18 cellular contexts compared by ENCODE assay signal in the genomic region with DNA sequence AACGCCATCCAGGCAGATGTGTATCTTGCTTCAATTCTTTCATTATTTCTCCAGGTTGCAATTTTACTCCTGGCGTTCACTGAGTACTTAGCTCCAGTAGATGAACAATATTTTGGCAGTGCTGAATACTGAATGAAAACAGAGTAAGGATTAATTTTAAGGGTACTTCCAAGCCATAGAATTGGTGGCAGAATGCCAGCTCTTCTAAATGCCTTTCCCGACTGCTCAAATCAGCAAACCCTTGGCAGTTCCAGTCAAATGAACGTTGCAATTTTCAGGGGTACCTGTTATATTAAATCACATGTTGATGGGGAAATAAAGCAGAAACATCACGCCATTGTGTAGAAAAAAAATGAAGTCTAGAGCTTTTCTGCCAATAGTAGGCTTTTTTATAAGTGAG.
A peak's percentile ranks its signal among the peaks of the same experiment; 100 is the strongest.
DNase-seq lines count a peak whose midpoint lies in the region; ATAC-seq and TF ChIP-seq lines count a peak whose summit lies in the region.
"Had no signal": no experiment of that assay in that cellular context is flagged by ENCODE, and none has a peak within 500 bp of the region (broad histone marks: within the 10 kb centered on the region; RNA-seq: fewer than 3 reads in every experiment).

No MANE protein-coding gene starts in this region.

- CTCF ChIA-PET in WTC11 (lab: Charles Lee), result interaction anchor here (0.6 kb wide), 1 partner anchor 673 kb away, joined by 5 read pairs; no protein-coding TSS in a partner anchor

- POLR2A ChIA-PET in WTC11 (lab: Charles Lee), result no interaction called here

- H3K27ac Mint-ChIP-seq in stimulated activated memory B cell treated with anti-CD40 and anti-IgM and Interleukin-4, amounts not matched to agents 10 μg/mL and 1 μg/mL and 100 μg/mL, for 72 hours, result no peak overlapping the region
- no peak overlapping the region for H3K27ac Mint-ChIP-seq in WTC11
- H3K27ac Mint-ChIP-seq: CD4-positive, alpha-beta memory T cell had no signal

- no peaks in the 10 kb centered on the region for H3K9me3 ChIP-seq in thoracic aorta
- H3K9me3 ChIP-seq: BE2C had no signal

- no peaks in the 10 kb centered on the region for H3K36me3 ChIP-seq in thoracic aorta
- H3K36me3 ChIP-seq: BE2C had no signal

- no peak for ATAC-seq in thoracic aorta (ENCODE audit: insufficient number of reproducible peaks, low FRiP score, low read depth)
- ATAC-seq in stimulated activated memory B cell treated with anti-CD40 and anti-IgM and Interleukin-4, amounts not matched to agents 10 μg/mL and 1 μg/mL and 100 μg/mL, for 72 hours, result no peak
- ATAC-seq in GM21825 (IDR thresholded peaks at IDR 0.05; ENCODE audit: unreplicated experiment), result no peak
- ATAC-seq in WTC11, result no peak
- ATAC-seq: K562 had no signal

- H3K9me3 Mint-ChIP-seq in stimulated activated memory B cell treated with anti-CD40 and anti-IgM and Interleukin-4, amounts not matched to agents 10 μg/mL and 1 μg/mL and 100 μg/mL, for 72 hours, result peaks cover 10% of the 10 kb centered on the region
- H3K9me3 Mint-ChIP-seq in WTC11, result peaks cover 15% of the 10 kb centered on the region; the same call in 1 of the 2 replicates

- H3K4me1 ChIP-seq in thoracic aorta (ENCODE audit: control insufficient read depth in 1 of 2, low read depth in 2 of 2), result peaks cover 13 to 42% of the 10 kb centered on the region in 2 donors
- H3K4me1 ChIP-seq: BE2C had no signal

- H3K4me3 Mint-ChIP-seq in stimulated activated memory B cell treated with anti-CD40 and anti-IgM and Interleukin-4, amounts not matched to agents 10 μg/mL and 1 μg/mL and 100 μg/mL, for 72 hours, result no peak overlapping the region
- no peak overlapping the region for H3K4me3 Mint-ChIP-seq in WTC11
- H3K4me3 Mint-ChIP-seq: CD4-positive, alpha-beta memory T cell had no signal

- peak overlapping the region; percentile 4 to 9 for H3K27ac ChIP-seq in thoracic aorta
- H3K27ac ChIP-seq: 22Rv1, SK-N-MC had no signal

- TF ChIP-seq CTCF in fibroblast of mammary gland (conservative IDR thresholded peaks at IDR 0.05; ENCODE audit: control insufficient read depth, insufficient read depth, low read depth, low read length) (no peak), thoracic aorta (IDR thresholded peaks at IDR 0.05) (no peak), WTC11 (IDR thresholded peaks at IDR 0.05) (no peak)

- H3K4me3 ChIP-seq in fibroblast of mammary gland (ENCODE audit: control insufficient read depth, low read depth, low read length) (no peak overlapping the region), thoracic aorta (no peak overlapping the region)
- H3K4me3 ChIP-seq: K562, SK-N-MC had no signal

- H3K36me3 Mint-ChIP-seq in stimulated activated memory B cell treated with anti-CD40 and anti-IgM and Interleukin-4, amounts not matched to agents 10 μg/mL and 1 μg/mL and 100 μg/mL, for 72 hours, result no peaks in the 10 kb centered on the region
- H3K36me3 Mint-ChIP-seq in WTC11, result no peaks in the 10 kb centered on the region
- H3K36me3 Mint-ChIP-seq: CD4-positive, alpha-beta memory T cell had no signal

- H3K4me1 Mint-ChIP-seq in stimulated activated memory B cell treated with anti-CD40 and anti-IgM and Interleukin-4, amounts not matched to agents 10 μg/mL and 1 μg/mL and 100 μg/mL, for 72 hours, result no peaks in the 10 kb centered on the region
- no peaks in the 10 kb centered on the region for H3K4me1 Mint-ChIP-seq in WTC11
- H3K4me1 Mint-ChIP-seq: CD4-positive, alpha-beta memory T cell had no signal

- DNase-seq in DMS 273 (lab: John Stamatoyannopoulos, UW; ENCODE audit: unreplicated experiment) (peak; percentile 1), DMS 273 treated with DMSO at 0.1 percent for 48 hours (lab: John Stamatoyannopoulos, UW) (no peak), NCI-H345 (lab: John Stamatoyannopoulos, UW) (peak; percentile 67), fibroblast of mammary gland (ENCODE audit: low read depth) (peak; percentile 3), thoracic aorta (ENCODE audit: low spot score) (no peak), WTC11 (ENCODE audit: low spot score) (no peak)
- DNase-seq: BE2C; CD4-positive, alpha-beta memory T cell; GF-D8; NCI-H146; NCI-H2081 treated with DMSO at 0.1 percent for 48 hours; NCI-H510A treated with DMSO at 0.1 percent for 48 hours; Right ventricle myocardium superior had no signal

- H3K27me3 ChIP-seq in thoracic aorta (replicated peaks; ENCODE audit: insufficient read depth), result no peaks in the 10 kb centered on the region
- H3K27me3 ChIP-seq: BE2C had no signal

- H3K27me3 Mint-ChIP-seq in stimulated activated memory B cell treated with anti-CD40 and anti-IgM and Interleukin-4, amounts not matched to agents 10 μg/mL and 1 μg/mL and 100 μg/mL, for 72 hours, result no peaks in the 10 kb centered on the region
- H3K27me3 Mint-ChIP-seq in WTC11 (ENCODE audit: low read depth), result no peaks in the 10 kb centered on the region; the same call in 1 of the 2 replicates

TF ChIP-seq in WTC11, 78 proteins besides CTCF, POLR2A, EP300 and RAD21:
- TF ChIP-seq ERG (CRISPR knock-in tag; IDR thresholded peaks at IDR 0.05) (no peak), TEAD1 (CRISPR knock-in tag; IDR thresholded peaks at IDR 0.05) (no peak), CREM (CRISPR knock-in tag; IDR thresholded peaks at IDR 0.05) (no peak), USF1 (CRISPR knock-in tag; IDR thresholded peaks at IDR 0.05) (no peak), RORB (CRISPR knock-in tag; IDR thresholded peaks at IDR 0.05) (no peak), SP1 (CRISPR knock-in tag; conservative IDR thresholded peaks at IDR 0.05) (no peak), KAT7 (CRISPR knock-in tag; IDR thresholded peaks at IDR 0.05; ENCODE audit: borderline replicate concordance) (no peak), EMX1 (CRISPR knock-in tag; IDR thresholded peaks at IDR 0.05) (no peak), ZNF416 (CRISPR knock-in tag; IDR thresholded peaks at IDR 0.05) (no peak), USF2 (CRISPR knock-in tag; IDR thresholded peaks at IDR 0.05) (no peak), TCF7 (CRISPR knock-in tag; IDR thresholded peaks at IDR 0.05; ENCODE audit: low read depth) (no peak), TP53 (CRISPR knock-in tag; IDR thresholded peaks at IDR 0.05) (no peak), ZBTB43 (CRISPR knock-in tag; IDR thresholded peaks at IDR 0.05) (no peak), ZNF263 (CRISPR knock-in tag; IDR thresholded peaks at IDR 0.05; ENCODE audit: low read depth) (no peak)
- TF ChIP-seq, protein P1, sequence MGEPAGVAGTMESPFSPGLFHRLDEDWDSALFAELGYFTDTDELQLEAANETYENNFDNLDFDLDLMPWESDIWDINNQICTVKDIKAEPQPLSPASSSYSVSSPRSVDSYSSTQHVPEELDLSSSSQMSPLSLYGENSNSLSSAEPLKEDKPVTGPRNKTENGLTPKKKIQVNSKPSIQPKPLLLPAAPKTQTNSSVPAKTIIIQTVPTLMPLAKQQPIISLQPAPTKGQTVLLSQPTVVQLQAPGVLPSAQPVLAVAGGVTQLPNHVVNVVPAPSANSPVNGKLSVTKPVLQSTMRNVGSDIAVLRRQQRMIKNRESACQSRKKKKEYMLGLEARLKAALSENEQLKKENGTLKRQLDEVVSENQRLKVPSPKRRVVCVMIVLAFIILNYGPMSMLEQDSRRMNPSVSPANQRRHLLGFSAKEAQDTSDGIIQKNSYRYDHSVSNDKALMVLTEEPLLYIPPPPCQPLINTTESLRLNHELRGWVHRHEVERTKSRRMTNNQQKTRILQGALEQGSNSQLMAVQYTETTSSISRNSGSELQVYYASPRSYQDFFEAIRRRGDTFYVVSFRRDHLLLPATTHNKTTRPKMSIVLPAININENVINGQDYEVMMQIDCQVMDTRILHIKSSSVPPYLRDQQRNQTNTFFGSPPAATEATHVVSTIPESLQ (CRISPR knock-in tag; IDR thresholded peaks at IDR 0.05), result no peak

Comparison
In these comparisons a context has a peak if more than half of its experiments do, and no peak if none do; other contexts are left out.
1. DNase-seq: peak in DMS 273 (single experiment), NCI-H345 (single experiment) and fibroblast of mammary gland (single experiment); none in DMS 273 treated with DMSO at 0.1 percent for 48 hours (single experiment), thoracic aorta (single experiment) and WTC11 (single experiment).